10 cellular contexts compared by ENCODE assay signal in genomic region chr14:61147898-61148549, GRCh38.
DNase-seq lines count a peak whose midpoint lies in the region; ATAC-seq and TF ChIP-seq lines count a peak whose summit lies in the region.
"Had no signal": no experiment of that assay in that cellular context is flagged by ENCODE, and none has a peak within 500 bp of the region (broad histone marks: within the 10 kb centered on the region; RNA-seq: fewer than 3 reads in every experiment).

No MANE protein-coding gene starts in this region.

- H3K14ac ChIP-seq in H9 (ENCODE audit: insufficient read depth, low read length) = no peak overlapping the region

- H2AFZ ChIP-seq in H9 (ENCODE audit: low read length) = no peak overlapping the region

- no peak for ATAC-seq in GM21423 (IDR thresholded peaks at IDR 0.05; ENCODE audit: unreplicated experiment)
- ATAC-seq in GM21526 (IDR thresholded peaks at IDR 0.05; ENCODE audit: low FRiP score, unreplicated experiment) = no peak
- ATAC-seq: activated T-helper 17 cell treated with anti-CD3 and anti-CD28 coated beads, Interleukin-2, amount 50 U/mL, for 72 hours had no signal

- H3K27ac Mint-ChIP-seq in activated CD4-positive, alpha-beta memory T cell treated with anti-CD3 and anti-CD28 coated beads for 36 hours = no peak overlapping the region
- peak overlapping the region in 1 of 3 experiments; percentile 18; a peak in 2 of 7 replicates for H3K27ac Mint-ChIP-seq in H9
- H3K27ac Mint-ChIP-seq: activated T-helper 17 cell treated with anti-CD3 and anti-CD28 coated beads, Interleukin-2, amount 50 U/mL, for 72 hours had no signal

- H3K36me3 Mint-ChIP-seq in activated CD4-positive, alpha-beta memory T cell treated with anti-CD3 and anti-CD28 coated beads for 36 hours = peaks cover 4% of the 10 kb centered on the region
- peaks cover 23 to 24% (median 24%) of the 10 kb centered on the region in 3 experiments for H3K36me3 Mint-ChIP-seq in H9 (ENCODE audit: insufficient read depth in 1 of 3, low read depth in 3 of 3)

- no peak overlapping the region for H2AK5ac ChIP-seq in H9 (ENCODE audit: insufficient read length, low read length)

- DNase-seq in M059J (ENCODE audit: low read depth) = peak; percentile 100
- peak in 47 of 61 donors; percentile 6 to 69 (median 30) for DNase-seq in caudate nucleus (lab: John Stamatoyannopoulos, UW)
- DNase-seq in kidney epithelial cell (ENCODE audit: low read depth) = peak; percentile 92
- DNase-seq in activated CD4-positive, alpha-beta memory T cell treated with anti-CD3 and anti-CD28 coated beads for 36 hours = no peak
- DNase-seq in H9 = no peak
- DNase-seq: GOT3 had no signal

- H3K9me3 ChIP-seq in skeletal muscle tissue (ENCODE audit: control insufficient read depth in 3 of 3, low read length in 3 of 3) (no peaks in the 10 kb centered on the region), H9 (ENCODE audit: control insufficient read depth, low read depth, low read length) (peaks cover 5% of the 10 kb centered on the region)

- no peak overlapping the region for H3K4me3 Mint-ChIP-seq in activated CD4-positive, alpha-beta memory T cell treated with anti-CD3 and anti-CD28 coated beads for 36 hours
- H3K4me3 Mint-ChIP-seq in H9 = no peak overlapping the region
- H3K4me3 Mint-ChIP-seq: activated T-helper 17 cell treated with anti-CD3 and anti-CD28 coated beads, Interleukin-2, amount 50 U/mL, for 72 hours had no signal

- no peak overlapping the region for H3K4me2 ChIP-seq in H9 (ENCODE audit: insufficient read depth, insufficient read length, low read length)

- peaks cover 24% of the 10 kb centered on the region for H3K9me3 Mint-ChIP-seq in activated CD4-positive, alpha-beta memory T cell treated with anti-CD3 and anti-CD28 coated beads for 36 hours
- H3K9me3 Mint-ChIP-seq in H9 = peaks cover 20 to 28% of the 10 kb centered on the region in 2 experiments

- H3K36me3 ChIP-seq in kidney epithelial cell (ENCODE audit: control insufficient read depth, insufficient read depth, low read length) = no peaks in the 10 kb centered on the region
- no peaks in the 10 kb centered on the region for H3K36me3 ChIP-seq in skeletal muscle tissue (ENCODE audit: control insufficient read depth in 3 of 3, insufficient read depth in 3 of 3, low read length in 3 of 3)

- H3K4ac ChIP-seq in H9 (ENCODE audit: low read depth, low read length) = no peak overlapping the region

- H3K4me1 ChIP-seq in skeletal muscle tissue (ENCODE audit: control insufficient read depth in 3 of 3, insufficient read depth in 3 of 3, low read length in 3 of 3) (peaks cover 35 to 57% (median 41%) of the 10 kb centered on the region in 3 donors), H9 (ENCODE audit: insufficient read depth, low read length) (peaks cover 5% of the 10 kb centered on the region; the same call in 1 of the 2 replicates)

- CTCF ChIA-PET in activated CD4-positive, alpha-beta memory T cell treated with anti-CD3 and anti-CD28 coated beads for 36 hours (lab: Charles Lee) = no interaction called here

- no peak overlapping the region for H3K23ac ChIP-seq in H9 (ENCODE audit: insufficient read length, low read depth, low read length)

- H3K27me3 Mint-ChIP-seq in activated CD4-positive, alpha-beta memory T cell treated with anti-CD3 and anti-CD28 coated beads for 36 hours = peaks cover 10% of the 10 kb centered on the region
- peaks cover 4% of the 10 kb centered on the region for H3K27me3 Mint-ChIP-seq in H9 (ENCODE audit: low read depth)

- no peak overlapping the region for H4K5ac ChIP-seq in H9 (ENCODE audit: insufficient read length, low read depth, low read length)

- no peak overlapping the region for H4K91ac ChIP-seq in H9 (ENCODE audit: insufficient read length, low read depth, low read length)

- POLR2A ChIA-PET in activated CD4-positive, alpha-beta memory T cell treated with anti-CD3 and anti-CD28 coated beads for 36 hours (lab: Charles Lee) = no interaction called here

- H3K27ac ChIP-seq in caudate nucleus (ENCODE audit: low read depth, low read length) = peak overlapping the region; percentile 74
- H3K27ac ChIP-seq in skeletal muscle tissue (ENCODE audit: low read depth, low read length) = peak overlapping the region; percentile 95
- no peak overlapping the region for H3K27ac ChIP-seq in H9 (ENCODE audit: insufficient read length, low read depth, low read length)

- H4K8ac ChIP-seq in H9 (replicated peaks; ENCODE audit: insufficient read length, low read depth, low read length) = no peak overlapping the region

- no peak for TF ChIP-seq CTCF in kidney epithelial cell (IDR thresholded peaks at IDR 0.05; ENCODE audit: insufficient read depth, low read length, poor library complexity, severe bottlenecking)
- no peak for TF ChIP-seq CTCF in H9 (conservative IDR thresholded peaks at IDR 0.05)

- no peaks in the 10 kb centered on the region for H4K20me1 ChIP-seq in H9 (ENCODE audit: control insufficient read depth, insufficient read depth, insufficient read length)

- H3K23me2 ChIP-seq in H9 (ENCODE audit: insufficient read length, low read depth, low read length, poor library complexity, severe bottlenecking) = no peaks in the 10 kb centered on the region

- H2BK20ac ChIP-seq in H9 (ENCODE audit: low read depth, low read length, poor library complexity, severe bottlenecking) = no peak overlapping the region

- H3K79me1 ChIP-seq in H9 (ENCODE audit: insufficient read depth, low read depth, low read length, poor library complexity, severe bottlenecking) = no peaks in the 10 kb centered on the region

- H3K4me3 ChIP-seq in kidney epithelial cell (ENCODE audit: low read depth, low read length) (no peak overlapping the region), skeletal muscle tissue (ENCODE audit: low read length in 3 of 3) (peak overlapping the region; percentile 41 to 57 (median 56))

- no peak overlapping the region for H2BK12ac ChIP-seq in H9 (ENCODE audit: insufficient read length, low read depth, low read length)

- H2BK5ac ChIP-seq in H9 (ENCODE audit: insufficient read length, low read length) = no peak overlapping the region

- H3K79me2 ChIP-seq in H9 (ENCODE audit: insufficient read depth, low read length) = no peaks in the 10 kb centered on the region

- H3K56ac ChIP-seq in H9 (ENCODE audit: insufficient read length, low read depth, low read length) = no peak overlapping the region

- no peak overlapping the region for H3T11ph ChIP-seq in H9 (ENCODE audit: low read length)

- H3K27me3 ChIP-seq in kidney epithelial cell (ENCODE audit: control insufficient read depth, insufficient read depth, low read length) = no peaks in the 10 kb centered on the region
- no peaks in the 10 kb centered on the region for H3K27me3 ChIP-seq in skeletal muscle tissue (ENCODE audit: control insufficient read depth in 3 of 3, insufficient read depth in 3 of 3, low read length in 3 of 3)
- no peaks in the 10 kb centered on the region for H3K27me3 ChIP-seq in H9 (ENCODE audit: insufficient read depth, low read length)

- H3K9ac ChIP-seq in skeletal muscle tissue (ENCODE audit: low read depth in 1 of 3, low read length in 3 of 3) (peak overlapping the region; percentile 62 to 73 (median 67)), H9 (ENCODE audit: extremely low read depth, insufficient read length, low read length) (no peak overlapping the region)

- WGBS in H9 (ENCODE audit: extremely low coverage, insufficient read length, low lambda C conversion rate) = no CpG with 5 or more reads among the region's 19 CpGs

- intact Hi-C loops in activated CD4-positive, alpha-beta memory T cell treated with anti-CD3 and anti-CD28 coated beads for 36 hours (cut with micrococcal nuclease) = no loop called here

- no peaks in the 10 kb centered on the region for H3K4me1 Mint-ChIP-seq in activated CD4-positive, alpha-beta memory T cell treated with anti-CD3 and anti-CD28 coated beads for 36 hours (ENCODE audit: low read depth)
- H3K4me1 Mint-ChIP-seq in H9 = peaks cover 2 to 6% of the 10 kb centered on the region in 2 experiments
- H3K4me1 Mint-ChIP-seq: activated T-helper 17 cell treated with anti-CD3 and anti-CD28 coated beads, Interleukin-2, amount 50 U/mL, for 72 hours had no signal

- H2BK120ac ChIP-seq in H9 (ENCODE audit: low read depth, low read length, poor library complexity, severe bottlenecking) = no peak overlapping the region

- no peak overlapping the region for H2BK15ac ChIP-seq in H9 (ENCODE audit: low read depth, low read length)

- H3K18ac ChIP-seq in H9 (ENCODE audit: insufficient read length, low read depth, low read length) = no peak overlapping the region

Comparison
In these comparisons a context has a peak if more than half of its experiments do, and no peak if none do; other contexts are left out.
1. DNase-seq: peak in M059J (single experiment), caudate nucleus (47 of 61) and kidney epithelial cell (single experiment); none in activated CD4-positive, alpha-beta memory T cell treated with anti-CD3 and anti-CD28 coated beads for 36 hours (single experiment) and H9 (single experiment).